8 cellular contexts compared by ENCODE assay signal in genomic region chr12:31591308-31591901, GRCh38. TPM values are rescaled to one million over a fixed set of nuclear protein-coding genes. Genes with fewer than 3 reads are reported as not detected.
DNase-seq lines count a peak whose midpoint lies in the region; ATAC-seq lines count a peak whose summit lies in the region.

No MANE protein-coding gene starts in this region.

- peaks cover 20% of the 10 kb centered on the region for H3K4me1 Mint-ChIP-seq in central memory CD8-positive, alpha-beta T cell
- H3K4me1 Mint-ChIP-seq in stimulated activated memory B cell treated with anti-CD40 and anti-IgM and Interleukin-4, amounts not matched to agents 10 μg/mL and 1 μg/mL and 100 μg/mL, for 72 hours, result peaks cover 45% of the 10 kb centered on the region

- peak overlapping the region; percentile 82 for H3K27ac ChIP-seq in layer of hippocampus (ENCODE audit: low read depth, low read length)

- peak overlapping the region; percentile 80 for H3K4me3 Mint-ChIP-seq in central memory CD8-positive, alpha-beta T cell
- H3K4me3 Mint-ChIP-seq in stimulated activated memory B cell treated with anti-CD40 and anti-IgM and Interleukin-4, amounts not matched to agents 10 μg/mL and 1 μg/mL and 100 μg/mL, for 72 hours, result peak overlapping the region; percentile 83

- ATAC-seq in central memory CD8-positive, alpha-beta T cell (replicated peaks; ENCODE audit: extremely low read depth, poor library complexity, severe bottlenecking), result no peak
- peak; percentile 67 for ATAC-seq in stimulated activated memory B cell treated with anti-CD40 and anti-IgM and Interleukin-4, amounts not matched to agents 10 μg/mL and 1 μg/mL and 100 μg/mL, for 72 hours

- H3K4me1 ChIP-seq in HAP-1, result peaks cover 10% of the 10 kb centered on the region

- no peaks in the 10 kb centered on the region for H3K9me3 ChIP-seq in HAP-1

- H3K36me3 Mint-ChIP-seq in central memory CD8-positive, alpha-beta T cell (ENCODE audit: insufficient read depth), result no peaks in the 10 kb centered on the region
- peaks cover 8% of the 10 kb centered on the region for H3K36me3 Mint-ChIP-seq in stimulated activated memory B cell treated with anti-CD40 and anti-IgM and Interleukin-4, amounts not matched to agents 10 μg/mL and 1 μg/mL and 100 μg/mL, for 72 hours

- peak overlapping the region; percentile 35 for H3K4me3 ChIP-seq in HAP-1

- in situ Hi-C loops in HAP-1 (cut with MboI; ENCODE audit: low sequenced_read_pairs), result no loop called here

- H3K27me3 ChIP-seq in HAP-1 (ENCODE audit: low read depth) (no peaks in the 10 kb centered on the region), layer of hippocampus (ENCODE audit: control insufficient read depth, insufficient read depth, low read length) (no peaks in the 10 kb centered on the region)

- no peaks in the 10 kb centered on the region for H3K36me3 ChIP-seq in HAP-1 (replicated peaks)

- DNase-seq in NCI-H1417 (lab: John Stamatoyannopoulos, UW), result peak in 2 of 3 experiments; percentile 79 to 84
- no peak for DNase-seq in NCI-H1417 treated with DMSO at 0.1 percent for 48 hours (lab: John Stamatoyannopoulos, UW)
- peak in 1 of 2 experiments; percentile 13 for DNase-seq in HAP-1 (ENCODE audit: low spot score in 2 of 2)
- DNase-seq in NCI-H1092 treated with DMSO at 0.1 percent for 48 hours (lab: John Stamatoyannopoulos, UW), result peak; percentile 54
- DNase-seq in central memory CD8-positive, alpha-beta T cell (ENCODE audit: low spot score in 2 of 2), result no peak
- DNase-seq in H4 (ENCODE audit: low spot score), result no peak

- H3K9me3 Mint-ChIP-seq in central memory CD8-positive, alpha-beta T cell, result peaks cover 5% of the 10 kb centered on the region
- H3K9me3 Mint-ChIP-seq in stimulated activated memory B cell treated with anti-CD40 and anti-IgM and Interleukin-4, amounts not matched to agents 10 μg/mL and 1 μg/mL and 100 μg/mL, for 72 hours, result peaks cover 5% of the 10 kb centered on the region

- no peak overlapping the region for H3K27ac Mint-ChIP-seq in central memory CD8-positive, alpha-beta T cell (ENCODE audit: low read depth)
- peak overlapping the region; percentile 91 for H3K27ac Mint-ChIP-seq in stimulated activated memory B cell treated with anti-CD40 and anti-IgM and Interleukin-4, amounts not matched to agents 10 μg/mL and 1 μg/mL and 100 μg/mL, for 72 hours

- peaks cover 76% of the 10 kb centered on the region for H3K27me3 Mint-ChIP-seq in central memory CD8-positive, alpha-beta T cell
- H3K27me3 Mint-ChIP-seq in stimulated activated memory B cell treated with anti-CD40 and anti-IgM and Interleukin-4, amounts not matched to agents 10 μg/mL and 1 μg/mL and 100 μg/mL, for 72 hours, result no peaks in the 10 kb centered on the region

RNA-seq across cellular contexts. Expression of gene DENND5B, which starts 0.5 kb away (rescaled TPM):
- total RNA-seq in H4 (2014; rRNA removed; shearing (Covaris generic)), result 4.3 and 8.6 TPM in 2 replicates

Comparison
In these comparisons a context has a peak if more than half of its experiments do, and no peak if none do; other contexts are left out.
1. DNase-seq: peak in NCI-H1417 (2 of 3) and NCI-H1092 treated with DMSO at 0.1 percent for 48 hours (single experiment); none in NCI-H1417 treated with DMSO at 0.1 percent for 48 hours (single experiment), central memory CD8-positive, alpha-beta T cell (0 of 2) and H4 (single experiment).